Comparison of ENCODE assay signal across 20 cellular contexts in genomic region chr17:66491213-66491612, GRCh38.
DNase-seq lines count a peak whose midpoint lies in the region; ATAC-seq lines count a peak whose summit lies in the region.
"Had no signal": no experiment of that assay in that cellular context is flagged by ENCODE, and none has a peak within 500 bp of the region (broad histone marks: within the 10 kb centered on the region; RNA-seq: fewer than 3 reads in every experiment).

No MANE protein-coding gene starts in this region.

- H3K4me1 ChIP-seq in CD8-positive, alpha-beta memory T cell (ENCODE audit: insufficient read depth, low read length), result peaks cover 25% of the 10 kb centered on the region

- CTCF ChIA-PET in CD8-positive, alpha-beta memory T cell (lab: Charles Lee), result no interaction called here

- H3K9me3 Mint-ChIP-seq in activated T-helper 17 cell treated with anti-CD3 and anti-CD28 coated beads, Interleukin-2, amount 50 U/mL, for 72 hours, result no peaks in the 10 kb centered on the region
- H3K9me3 Mint-ChIP-seq in stimulated activated naive CD8-positive, alpha-beta T cell treated with anti-CD3 and anti-CD28 coated beads, Interleukin-15, amount 100 ng/mL, for 72 hours, result no peaks in the 10 kb centered on the region
- no peaks in the 10 kb centered on the region for H3K9me3 Mint-ChIP-seq in CD8-positive, alpha-beta memory T cell
- H3K9me3 Mint-ChIP-seq: dendritic cell treated with granulocyte-macrophage colony-stimulating factor and Interleukin-4, amounts not matched to agents 40 ng/mL and 50 ng/mL, for 4 days; type B pancreatic cell had no signal

- peak overlapping the region; percentile 49 for H3K27ac Mint-ChIP-seq in activated T-helper 17 cell treated with anti-CD3 and anti-CD28 coated beads, Interleukin-2, amount 50 U/mL, for 72 hours
- peak overlapping the region in 1 of 2 donors; percentile 43 for H3K27ac Mint-ChIP-seq in stimulated activated naive CD8-positive, alpha-beta T cell treated with anti-CD3 and anti-CD28 coated beads, Interleukin-15, amount 100 ng/mL, for 72 hours
- no peak overlapping the region for H3K27ac Mint-ChIP-seq in CD8-positive, alpha-beta memory T cell
- H3K27ac Mint-ChIP-seq: dendritic cell treated with granulocyte-macrophage colony-stimulating factor and Interleukin-4, amounts not matched to agents 40 ng/mL and 50 ng/mL, for 4 days; type B pancreatic cell had no signal

- peaks cover 19% of the 10 kb centered on the region for H3K36me3 Mint-ChIP-seq in activated T-helper 17 cell treated with anti-CD3 and anti-CD28 coated beads, Interleukin-2, amount 50 U/mL, for 72 hours (ENCODE audit: low read depth)
- H3K36me3 Mint-ChIP-seq in CD8-positive, alpha-beta memory T cell, result peaks cover 0 to 8% (median 0%) of the 10 kb centered on the region in 3 donors
- H3K36me3 Mint-ChIP-seq: type B pancreatic cell had no signal

- peak; percentile 45 for ATAC-seq in activated T-helper 17 cell treated with anti-CD3 and anti-CD28 coated beads, Interleukin-2, amount 50 U/mL, for 72 hours (replicated peaks)
- peak; percentile 81 for ATAC-seq in stimulated activated naive CD8-positive, alpha-beta T cell treated with anti-CD3 and anti-CD28 coated beads, Interleukin-15, amount 100 ng/mL, for 72 hours
- no peak for ATAC-seq in GM21390 (IDR thresholded peaks at IDR 0.05; ENCODE audit: unreplicated experiment)
- ATAC-seq: PC-3 had no signal

- peaks cover 43% of the 10 kb centered on the region for H3K4me1 Mint-ChIP-seq in activated T-helper 17 cell treated with anti-CD3 and anti-CD28 coated beads, Interleukin-2, amount 50 U/mL, for 72 hours
- H3K4me1 Mint-ChIP-seq in stimulated activated naive CD8-positive, alpha-beta T cell treated with anti-CD3 and anti-CD28 coated beads, Interleukin-15, amount 100 ng/mL, for 72 hours, result peaks cover 79% of the 10 kb centered on the region
- H3K4me1 Mint-ChIP-seq in CD8-positive, alpha-beta memory T cell, result peaks cover 21 to 44% (median 27%) of the 10 kb centered on the region in 3 donors

- no peak overlapping the region for H3K4me3 ChIP-seq in CD8-positive, alpha-beta memory T cell (ENCODE audit: low read length)
- H3K4me3 ChIP-seq: adrenal gland, MG63, spleen had no signal

- peak overlapping the region; percentile 31 for H3K4me3 Mint-ChIP-seq in activated T-helper 17 cell treated with anti-CD3 and anti-CD28 coated beads, Interleukin-2, amount 50 U/mL, for 72 hours
- peak overlapping the region; percentile 18 to 33 for H3K4me3 Mint-ChIP-seq in stimulated activated naive CD8-positive, alpha-beta T cell treated with anti-CD3 and anti-CD28 coated beads, Interleukin-15, amount 100 ng/mL, for 72 hours
- H3K4me3 Mint-ChIP-seq in CD8-positive, alpha-beta memory T cell, result no peak overlapping the region
- H3K4me3 Mint-ChIP-seq: dendritic cell treated with granulocyte-macrophage colony-stimulating factor and Interleukin-4, amounts not matched to agents 40 ng/mL and 50 ng/mL, for 4 days; type B pancreatic cell had no signal

- H3K27me3 ChIP-seq in CD8-positive, alpha-beta memory T cell (ENCODE audit: insufficient read depth, low read length, poor library complexity, severe bottlenecking), result no peaks in the 10 kb centered on the region
- H3K27me3 ChIP-seq: adrenal gland, MG63, neutrophil, spleen had no signal

- no peaks in the 10 kb centered on the region for H3K27me3 Mint-ChIP-seq in activated T-helper 17 cell treated with anti-CD3 and anti-CD28 coated beads, Interleukin-2, amount 50 U/mL, for 72 hours
- no peaks in the 10 kb centered on the region for H3K27me3 Mint-ChIP-seq in stimulated activated naive CD8-positive, alpha-beta T cell treated with anti-CD3 and anti-CD28 coated beads, Interleukin-15, amount 100 ng/mL, for 72 hours
- no peaks in the 10 kb centered on the region for H3K27me3 Mint-ChIP-seq in CD8-positive, alpha-beta memory T cell
- H3K27me3 Mint-ChIP-seq: dendritic cell treated with granulocyte-macrophage colony-stimulating factor and Interleukin-4, amounts not matched to agents 40 ng/mL and 50 ng/mL, for 4 days; type B pancreatic cell had no signal

- H3K9me3 ChIP-seq in KOPT-K1 (ENCODE audit: insufficient read depth, low read length, poor library complexity, severe bottlenecking), result no peaks in the 10 kb centered on the region
- no peaks in the 10 kb centered on the region for H3K9me3 ChIP-seq in CD8-positive, alpha-beta memory T cell (ENCODE audit: low read length)
- H3K9me3 ChIP-seq: adrenal gland, MG63, neutrophil, spleen had no signal

- peaks cover 9% of the 10 kb centered on the region; the same call in 1 of the 2 replicates for H3K36me3 ChIP-seq in KOPT-K1 (ENCODE audit: insufficient read depth, low read length)
- no peaks in the 10 kb centered on the region for H3K36me3 ChIP-seq in CD8-positive, alpha-beta memory T cell (ENCODE audit: insufficient read depth, low read length)
- H3K36me3 ChIP-seq: adrenal gland, neutrophil, spleen, WERI-Rb-1 had no signal

- DNase-seq in stimulated activated CD4-positive, alpha-beta T cell treated with anti-CD3 and anti-CD28 coated beads, Interleukin-1b, Interleukin-23, amount 100 ng/mL, for 48 hours, result peak; percentile 53
- DNase-seq in stimulated activated CD4-positive, alpha-beta T cell treated with anti-CD3 and anti-CD28 coated beads, Interleukin-2, amount 100 ng/mL, for 48 hours, result no peak
- peak; percentile 8 to 35 for DNase-seq in stimulated activated naive CD8-positive, alpha-beta T cell treated with anti-CD3 and anti-CD28 coated beads, Interleukin-15, amount 100 ng/mL, for 72 hours
- no peak for DNase-seq in CD8-positive, alpha-beta memory T cell
- DNase-seq: activated CD8-positive, alpha-beta memory T cell treated with anti-CD3 and anti-CD28 coated beads, Interleukin-2, amount 50 U/mL, for 4 hours; AML-193; MG63; NCI-H1694 treated with DMSO at 0.1 percent for 48 hours; NCI-H748 treated with DMSO at 0.1 percent for 48 hours; PC-3; SIG-M5; spleen; WERI-Rb-1 had no signal

- H3K27ac ChIP-seq in KOPT-K1 (ENCODE audit: low read depth, low read length, poor library complexity, severe bottlenecking), result peak overlapping the region; percentile 35
- no peak overlapping the region for H3K27ac ChIP-seq in CD8-positive, alpha-beta memory T cell (ENCODE audit: low read depth, low read length)
- H3K27ac ChIP-seq: neutrophil, spleen, WERI-Rb-1 had no signal

- POLR2A ChIA-PET in CD8-positive, alpha-beta memory T cell (lab: Charles Lee), result no interaction called here

Comparison
In these comparisons a context has a peak if more than half of its experiments do, and no peak if none do; other contexts are left out.
1. DNase-seq: peak in stimulated activated CD4-positive, alpha-beta T cell treated with anti-CD3 and anti-CD28 coated beads, Interleukin-1b, Interleukin-23, amount 100 ng/mL, for 48 hours (single experiment) and stimulated activated naive CD8-positive, alpha-beta T cell treated with anti-CD3 and anti-CD28 coated beads, Interleukin-15, amount 100 ng/mL, for 72 hours (2 of 2); none in stimulated activated CD4-positive, alpha-beta T cell treated with anti-CD3 and anti-CD28 coated beads, Interleukin-2, amount 100 ng/mL, for 48 hours (0 of 2) and CD8-positive, alpha-beta memory T cell (0 of 5).
2. H3K4me3 Mint-ChIP-seq: peak in activated T-helper 17 cell treated with anti-CD3 and anti-CD28 coated beads, Interleukin-2, amount 50 U/mL, for 72 hours (single experiment) and stimulated activated naive CD8-positive, alpha-beta T cell treated with anti-CD3 and anti-CD28 coated beads, Interleukin-15, amount 100 ng/mL, for 72 hours (2 of 2); none in CD8-positive, alpha-beta memory T cell (0 of 7).